ENCODE assay signal across 17 cellular contexts in the genomic region with DNA sequence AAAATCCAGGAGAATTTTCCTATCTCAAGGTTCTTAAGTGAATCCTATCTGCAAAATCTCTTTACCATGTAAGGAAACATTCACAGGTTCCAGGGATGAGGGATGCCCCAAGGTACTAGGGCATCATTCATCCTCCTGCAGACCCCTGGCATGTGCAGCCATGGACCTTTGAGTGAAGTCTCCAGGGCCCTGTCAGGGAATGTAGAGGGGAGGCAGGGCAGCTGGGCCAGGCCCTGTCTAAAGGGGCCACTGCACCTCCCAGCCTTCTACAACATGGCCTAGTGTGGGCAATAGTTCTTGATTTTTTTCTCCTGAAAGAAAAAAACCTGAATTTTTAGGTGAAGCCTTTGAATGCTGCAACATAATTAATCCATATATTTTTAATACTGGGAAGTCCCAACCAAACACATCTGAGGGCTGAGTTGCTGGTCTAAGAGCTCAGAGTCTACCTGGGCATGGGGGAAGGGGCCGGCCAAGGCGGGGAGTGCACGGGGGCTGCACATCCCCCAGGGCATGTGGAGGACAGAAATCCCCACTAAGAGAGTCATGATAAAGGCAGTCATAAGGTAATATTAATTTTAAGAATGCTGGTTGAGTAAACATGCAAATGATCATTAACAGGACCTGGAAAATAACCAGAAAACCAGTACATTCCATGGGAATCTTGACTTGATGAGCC.
DNase-seq lines count a peak whose midpoint lies in the region; ATAC-seq, FAIRE-seq and TF ChIP-seq lines count a peak whose summit lies in the region.
"Had no signal": no experiment of that assay in that cellular context is flagged by ENCODE, and none has a peak within 500 bp of the region (broad histone marks: within the 10 kb centered on the region; RNA-seq: fewer than 3 reads in every experiment).

No MANE protein-coding gene starts in this region.

- POLR2A ChIA-PET in CD4-positive, alpha-beta memory T cell (lab: Charles Lee; ENCODE audit: partially characterized antibody) = interaction anchor here (1.0 to 2.5 kb wide), 4 partner anchors 14 to 116 kb away, joined by 3 to 6 read pairs (median 4); a partner anchor contains a TSS

- no peaks in the 10 kb centered on the region for H3K27me3 Mint-ChIP-seq in CD4-positive, alpha-beta memory T cell
- no peaks in the 10 kb centered on the region for H3K27me3 Mint-ChIP-seq in central memory CD8-positive, alpha-beta T cell
- no peaks in the 10 kb centered on the region for H3K27me3 Mint-ChIP-seq in natural killer cell treated with Interleukin-12 subunit alpha and Interleukin-12 subunit beta and Interleukin-15 and Interleukin-18, amount 100 ng/mL, for 72 hours

- ATAC-seq in central memory CD8-positive, alpha-beta T cell (replicated peaks; ENCODE audit: extremely low read depth, poor library complexity, severe bottlenecking) = no peak
- ATAC-seq in natural killer cell treated with Interleukin-12 subunit alpha and Interleukin-12 subunit beta and Interleukin-15 and Interleukin-18, amount 100 ng/mL, for 72 hours = no peak

- DNase-seq in CD4-positive, alpha-beta memory T cell = no peak
- DNase-seq in LNCaP clone FGC (ENCODE audit: low read depth) (no peak), DMS79 treated with DMSO at 0.1 percent for 48 hours (lab: John Stamatoyannopoulos, UW) (no peak), frontal cortex (ENCODE audit: low spot score in 2 of 2) (no peak)
- no peak for DNase-seq in central memory CD8-positive, alpha-beta T cell (ENCODE audit: low spot score in 2 of 2)
- DNase-seq in natural killer cell treated with Interleukin-12 subunit alpha and Interleukin-12 subunit beta and Interleukin-15 and Interleukin-18, amount 100 ng/mL, for 72 hours (ENCODE audit: low spot score) = no peak
- no peak for DNase-seq in activated CD4-positive, CD25-positive, alpha-beta regulatory T cell (lab: John Stamatoyannopoulos, UW)
- no peak for DNase-seq in stimulated activated CD4-positive, alpha-beta T cell treated with anti-CD3 and anti-CD28 coated beads, Interleukin-12 subunit alpha, Interleukin-12 subunit beta, amount 100 ng/mL, for 4 hours
- DNase-seq: GDM1; NCI-H1694 treated with DMSO at 0.1 percent for 48 hours; stimulated activated CD4-positive, alpha-beta T cell treated with anti-CD3 and anti-CD28 coated beads, Interleukin-2, amount 100 ng/mL, for 48 hours; stimulated activated naive CD4-positive, alpha-beta T cell treated with Interleukin-2 at 50 U/mL for 16 hours had no signal

- peaks cover 5 to 46% of the 10 kb centered on the region in 2 donors for H3K36me3 Mint-ChIP-seq in CD4-positive, alpha-beta memory T cell
- peaks cover 33% of the 10 kb centered on the region for H3K36me3 Mint-ChIP-seq in central memory CD8-positive, alpha-beta T cell (ENCODE audit: insufficient read depth)
- H3K36me3 Mint-ChIP-seq in natural killer cell treated with Interleukin-12 subunit alpha and Interleukin-12 subunit beta and Interleukin-15 and Interleukin-18, amount 100 ng/mL, for 72 hours = no peaks in the 10 kb centered on the region

- CTCF ChIA-PET in CD4-positive, alpha-beta memory T cell (lab: Charles Lee; ENCODE audit: partially characterized antibody) = interaction anchor here (13.8 kb wide), 1 partner anchor 115 kb away, joined by 166 read pairs; no protein-coding TSS in a partner anchor

- intact Hi-C loops in CD4-positive, alpha-beta memory T cell (cut with micrococcal nuclease) = no loop called here

- H3K4me1 ChIP-seq in CD4-positive, alpha-beta memory T cell (ENCODE audit: insufficient read depth, low read length) = peaks cover 99% of the 10 kb centered on the region
- H3K4me1 ChIP-seq: SJCRH30 had no signal

- H3K27me3 ChIP-seq in CD4-positive, alpha-beta memory T cell (ENCODE audit: insufficient read depth, low read length) = no peaks in the 10 kb centered on the region
- H3K27me3 ChIP-seq: BLaER1 treated with 17β-estradiol and CSF1 and Interleukin-3, amounts not matched to agents 10 nM and 100 nM had no signal

- no peak for FAIRE-seq in frontal cortex (lab: Jason Lieb, UNC)
- FAIRE-seq: K562 had no signal

- peaks cover 27% of the 10 kb centered on the region for H3K36me3 ChIP-seq in CD4-positive, alpha-beta memory T cell (ENCODE audit: insufficient read depth, low read length)
- H3K36me3 ChIP-seq: SJCRH30, WERI-Rb-1 had no signal

- H3K4me3 Mint-ChIP-seq in CD4-positive, alpha-beta memory T cell = peak overlapping the region in 5 of 8 donors; percentile 39 to 78 (median 70)
- H3K4me3 Mint-ChIP-seq in central memory CD8-positive, alpha-beta T cell = peak overlapping the region; percentile 13
- no peak overlapping the region for H3K4me3 Mint-ChIP-seq in natural killer cell treated with Interleukin-12 subunit alpha and Interleukin-12 subunit beta and Interleukin-15 and Interleukin-18, amount 100 ng/mL, for 72 hours
- H3K4me3 Mint-ChIP-seq: HFFc6 had no signal

- H3K27ac Mint-ChIP-seq in CD4-positive, alpha-beta memory T cell = peak overlapping the region; percentile 70 to 93 (median 89)
- H3K27ac Mint-ChIP-seq in central memory CD8-positive, alpha-beta T cell (ENCODE audit: low read depth) = peak overlapping the region; percentile 38
- H3K27ac Mint-ChIP-seq in natural killer cell treated with Interleukin-12 subunit alpha and Interleukin-12 subunit beta and Interleukin-15 and Interleukin-18, amount 100 ng/mL, for 72 hours = peak overlapping the region; percentile 30 to 75
- H3K27ac Mint-ChIP-seq: HFFc6 had no signal

- TF ChIP-seq CTCF in LNCaP clone FGC (IDR thresholded peaks at IDR 0.05; ENCODE audit: control insufficient read depth, extremely low read depth, insufficient read depth) = no peak

- peak overlapping the region; percentile 52 for H3K27ac ChIP-seq in CD4-positive, alpha-beta memory T cell (ENCODE audit: low read depth, low read length)
- H3K27ac ChIP-seq: SJCRH30, WERI-Rb-1 had no signal

- peaks cover 54 to 96% (median 79%) of the 10 kb centered on the region in 4 donors for H3K4me1 Mint-ChIP-seq in CD4-positive, alpha-beta memory T cell
- peaks cover 71% of the 10 kb centered on the region for H3K4me1 Mint-ChIP-seq in central memory CD8-positive, alpha-beta T cell
- peaks cover 45 to 49% of the 10 kb centered on the region in 2 donors for H3K4me1 Mint-ChIP-seq in natural killer cell treated with Interleukin-12 subunit alpha and Interleukin-12 subunit beta and Interleukin-15 and Interleukin-18, amount 100 ng/mL, for 72 hours (ENCODE audit: low read depth in 2 of 2)

- no peak overlapping the region for H3K4me3 ChIP-seq in CD4-positive, alpha-beta memory T cell (ENCODE audit: low read length in 2 of 2)
- 0 out of 2 replicates have a peak overlapping the region, but pooled peaks have one; percentile 3 for H3K4me3 ChIP-seq in LNCaP clone FGC (ENCODE audit: low read depth, low read length)
- H3K4me3 ChIP-seq: BLaER1 treated with 17β-estradiol and CSF1 and Interleukin-3, amounts not matched to agents 10 nM and 100 nM; K562; SJCRH30 had no signal

- H3K9me3 Mint-ChIP-seq in CD4-positive, alpha-beta memory T cell = no peaks in the 10 kb centered on the region
- H3K9me3 Mint-ChIP-seq in central memory CD8-positive, alpha-beta T cell = no peaks in the 10 kb centered on the region
- no peaks in the 10 kb centered on the region for H3K9me3 Mint-ChIP-seq in natural killer cell treated with Interleukin-12 subunit alpha and Interleukin-12 subunit beta and Interleukin-15 and Interleukin-18, amount 100 ng/mL, for 72 hours
- H3K9me3 Mint-ChIP-seq: HFFc6 had no signal

- no peaks in the 10 kb centered on the region for H3K9me3 ChIP-seq in CD4-positive, alpha-beta memory T cell (ENCODE audit: control insufficient read depth in 1 of 2, low read length in 2 of 2)
- H3K9me3 ChIP-seq: BLaER1 treated with 17β-estradiol and CSF1 and Interleukin-3, amounts not matched to agents 10 nM and 100 nM; SJCRH30 had no signal

Comparison
In these comparisons a context has a peak if more than half of its experiments do, and no peak if none do; other contexts are left out.
1. H3K27ac Mint-ChIP-seq: peak in every context shown above with its lines; median percentile 89 in CD4-positive, alpha-beta memory T cell; 52 in natural killer cell treated with Interleukin-12 subunit alpha and Interleukin-12 subunit beta and Interleukin-15 and Interleukin-18, amount 100 ng/mL, for 72 hours; 38 in central memory CD8-positive, alpha-beta T cell.